In the genomic region with DNA sequence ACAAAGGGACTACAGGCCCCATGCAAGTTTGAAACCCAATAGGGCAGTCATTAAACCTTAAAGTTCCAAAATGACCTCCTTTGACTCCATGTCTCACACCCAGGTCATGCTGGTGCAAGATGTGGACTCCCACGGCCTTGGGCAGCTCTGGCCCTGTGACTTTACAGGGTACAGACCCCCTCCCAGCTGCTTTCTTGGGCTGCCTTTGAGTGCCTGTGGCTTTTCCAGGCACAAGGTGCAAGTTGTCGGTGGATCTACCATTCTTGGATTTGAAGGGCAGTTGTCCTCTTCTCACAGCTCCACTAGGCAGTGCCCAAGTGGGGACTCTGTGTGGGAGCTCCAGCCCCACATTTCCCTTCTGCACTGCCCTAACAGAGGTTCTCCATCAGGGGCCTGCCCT, we compare ENCODE assay signal across 12 cellular contexts. TPM values are rescaled to one million over a fixed set of nuclear protein-coding genes. Genes with fewer than 3 reads are reported as not detected.
DNase-seq lines count a peak whose midpoint lies in the region; TF ChIP-seq lines count a peak whose summit lies in the region.
"Not testable (repeated sequence)": the region's sequence is repeated elsewhere in the genome, so short reads cannot be mapped to it uniquely, and the experiment has no call there.
"Had no signal": no experiment of that assay in that cellular context is flagged by ENCODE, and none has a peak within 500 bp of the region (broad histone marks: within the 10 kb centered on the region; RNA-seq: fewer than 3 reads in every experiment).

No MANE protein-coding gene starts in this region.

- H3K9me3 Mint-ChIP-seq in H9, result peaks cover 12 to 20% of the 10 kb centered on the region in 2 experiments
- not testable (repeated sequence) for H3K9me3 Mint-ChIP-seq in MCF 10A (ENCODE audit: unreplicated experiment); neural crest cell; type B pancreatic cell

- CTCF ChIA-PET in MCF 10A (lab: Yijun Ruan, JAX), result interaction anchor here (0.6 kb wide), 1 partner anchor 203 kb away, joined by 3 read pairs; no protein-coding TSS in a partner anchor

- H2BK5ac ChIP-seq in H9 (ENCODE audit: insufficient read length, low read length), result not testable (repeated sequence)

- H3K79me2 ChIP-seq in H9 (ENCODE audit: insufficient read depth, low read length), result not testable (repeated sequence)

- H3K4me3 Mint-ChIP-seq in H9, type B pancreatic cell: not testable (repeated sequence)
- H3K4me3 Mint-ChIP-seq in MCF 10A (ENCODE audit: unreplicated experiment), result peak overlapping the region; percentile 41
- H3K4me3 Mint-ChIP-seq in neural crest cell, result peak overlapping the region; percentile 44

- not testable (repeated sequence) for BruUV-seq in MCF 10A (replicated peaks; lab: Mats Ljungman, UMichigan)

- DNase-seq in H9, result peak; percentile 5
- peak; percentile 8 to 9 for DNase-seq in activated T-cell treated with anti-CD3 and anti-CD28 coated beads, Interleukin-2, amount 50 U/mL, for 48 hours
- DNase-seq in MCF 10A (ENCODE audit: unreplicated experiment); neural crest cell (ENCODE audit: low read depth, low spot score): not testable (repeated sequence)
- peak; percentile 16 for DNase-seq in islet precursor cell
- peak; percentile 8 for DNase-seq in mucosa of gallbladder (ENCODE audit: low spot score)
- DNase-seq in type B pancreatic cell (ENCODE audit: extremely low spot score, unreplicated experiment), result peak; percentile 24

- not testable (repeated sequence) for H3K79me1 ChIP-seq in H9 (ENCODE audit: insufficient read depth, low read depth, low read length, poor library complexity, severe bottlenecking)

- not testable (repeated sequence) for H3K14ac ChIP-seq in H9 (ENCODE audit: insufficient read depth, low read length)

- TF ChIP-seq CTCF in H9 (conservative IDR thresholded peaks at IDR 0.05); MCF 10A (IDR thresholded peaks at IDR 0.05; ENCODE audit: unreplicated experiment); neural crest cell (conservative IDR thresholded peaks at IDR 0.05); type B pancreatic cell (conservative IDR thresholded peaks at IDR 0.05): not testable (repeated sequence)

- not testable (repeated sequence) for H2BK12ac ChIP-seq in H9 (ENCODE audit: insufficient read length, low read depth, low read length)

- H3K4me1 Mint-ChIP-seq in H9 (peaks cover 28 to 31% of the 10 kb centered on the region in 2 experiments), neural crest cell (peaks cover 15% of the 10 kb centered on the region), type B pancreatic cell (ENCODE audit: unreplicated experiment) (peaks cover 13% of the 10 kb centered on the region)
- not testable (repeated sequence) for H3K4me1 Mint-ChIP-seq in MCF 10A (ENCODE audit: insufficient read depth, unreplicated experiment)

- H3T11ph ChIP-seq in H9 (ENCODE audit: low read length), result not testable (repeated sequence)

- intact Hi-C loops in MCF 10A (cut with micrococcal nuclease), result not testable (repeated sequence)

- H3K9me3 ChIP-seq in H9 (ENCODE audit: control insufficient read depth, low read depth, low read length), result not testable (repeated sequence)

- H3K9ac ChIP-seq in H9 (ENCODE audit: extremely low read depth, insufficient read length, low read length), result not testable (repeated sequence)

- not testable (repeated sequence) for H3K18ac ChIP-seq in H9 (ENCODE audit: insufficient read length, low read depth, low read length)

- H3K27me3 Mint-ChIP-seq in H9 (ENCODE audit: low read depth), result peaks cover 38% of the 10 kb centered on the region
- not testable (repeated sequence) for H3K27me3 Mint-ChIP-seq in MCF 10A (ENCODE audit: insufficient read depth, unreplicated experiment)
- peaks cover 44% of the 10 kb centered on the region for H3K27me3 Mint-ChIP-seq in neural crest cell (ENCODE audit: low read depth)
- H3K27me3 Mint-ChIP-seq in type B pancreatic cell, result peaks cover 24% of the 10 kb centered on the region

- H4K91ac ChIP-seq in H9 (ENCODE audit: insufficient read length, low read depth, low read length), result not testable (repeated sequence)

- not testable (repeated sequence) for H4K20me1 ChIP-seq in H9 (ENCODE audit: control insufficient read depth, insufficient read depth, insufficient read length)

- H3K4me1 ChIP-seq in H9 (ENCODE audit: insufficient read depth, low read length), result not testable (repeated sequence)

- H3K4me2 ChIP-seq in H9 (ENCODE audit: insufficient read depth, insufficient read length, low read length), result not testable (repeated sequence)

- H2AFZ ChIP-seq in H9 (ENCODE audit: low read length), result not testable (repeated sequence)

- H4K5ac ChIP-seq in H9 (ENCODE audit: insufficient read length, low read depth, low read length), result not testable (repeated sequence)

- not testable (repeated sequence) for H3K23ac ChIP-seq in H9 (ENCODE audit: insufficient read length, low read depth, low read length)

- not testable (repeated sequence) for H2AK5ac ChIP-seq in H9 (ENCODE audit: insufficient read length, low read length)

- no CpG with 5 or more reads among the region's 2 CpGs for WGBS in H9 (ENCODE audit: extremely low coverage, insufficient read length, low lambda C conversion rate)

- not testable (repeated sequence) for H3K27ac Mint-ChIP-seq in H9; MCF 10A (ENCODE audit: low read depth, unreplicated experiment); neural crest cell (ENCODE audit: unreplicated experiment); type B pancreatic cell

- H3K36me3 Mint-ChIP-seq in H9 (ENCODE audit: insufficient read depth in 1 of 3, low read depth in 3 of 3); MCF 10A (ENCODE audit: insufficient read depth, unreplicated experiment); neural crest cell (ENCODE audit: low read depth); type B pancreatic cell: not testable (repeated sequence)

- not testable (repeated sequence) for H3K23me2 ChIP-seq in H9 (ENCODE audit: insufficient read length, low read depth, low read length, poor library complexity, severe bottlenecking)

- not testable (repeated sequence) for H3K27ac ChIP-seq in H9 (ENCODE audit: insufficient read length, low read depth, low read length)

- H2BK20ac ChIP-seq in H9 (ENCODE audit: low read depth, low read length, poor library complexity, severe bottlenecking), result not testable (repeated sequence)

- H4K8ac ChIP-seq in H9 (replicated peaks; ENCODE audit: insufficient read length, low read depth, low read length), result not testable (repeated sequence)

- not testable (repeated sequence) for H2BK15ac ChIP-seq in H9 (ENCODE audit: low read depth, low read length)

- POLR2A ChIA-PET in MCF 10A (lab: Yijun Ruan, JAX), result interaction anchor here (3.3 kb wide), 1 partner anchor 8 kb away, joined by 57 read pairs; no protein-coding TSS in a partner anchor

- H3K56ac ChIP-seq in H9 (ENCODE audit: insufficient read length, low read depth, low read length), result not testable (repeated sequence)

- not testable (repeated sequence) for H3K27me3 ChIP-seq in H9 (ENCODE audit: insufficient read depth, low read length)

- H2BK120ac ChIP-seq in H9 (ENCODE audit: low read depth, low read length, poor library complexity, severe bottlenecking), result not testable (repeated sequence)

- not testable (repeated sequence) for H3K4ac ChIP-seq in H9 (ENCODE audit: low read depth, low read length)

RNA-seq across cellular contexts. Expression of a gene that starts 2.0 kb away (rescaled TPM):
- total RNA-seq in H9 (2021) (2.9 and 3.2 TPM in 2 replicates), MCF 10A (2022) (0.12 TPM in 2 replicates), mucosa of gallbladder (1.8 TPM), neural crest cell (2.9 and 3.2 TPM in 2 replicates), type B pancreatic cell (ENCODE audit: low replicate concordance) (4.0 and 4.9 TPM in 2 replicates)
- total RNA-seq: B cell had no signal

RNA-seq across cellular contexts. Expression of a gene that starts 37.9 kb away (rescaled TPM):
- total RNA-seq in H9 (2021), result not detected in 2 replicates
- not detected in 2 replicates for total RNA-seq in MCF 10A (2022)
- total RNA-seq in mucosa of gallbladder, result not detected
- total RNA-seq in neural crest cell, result not detected in 2 replicates
- not detected in 2 replicates for total RNA-seq in type B pancreatic cell (ENCODE audit: low replicate concordance)
- total RNA-seq: A172; B cell; CD8-positive, alpha-beta memory T cell; H1; HepG2 had no signal
